ENCODE assay signal across 9 cellular contexts in the genomic region with DNA sequence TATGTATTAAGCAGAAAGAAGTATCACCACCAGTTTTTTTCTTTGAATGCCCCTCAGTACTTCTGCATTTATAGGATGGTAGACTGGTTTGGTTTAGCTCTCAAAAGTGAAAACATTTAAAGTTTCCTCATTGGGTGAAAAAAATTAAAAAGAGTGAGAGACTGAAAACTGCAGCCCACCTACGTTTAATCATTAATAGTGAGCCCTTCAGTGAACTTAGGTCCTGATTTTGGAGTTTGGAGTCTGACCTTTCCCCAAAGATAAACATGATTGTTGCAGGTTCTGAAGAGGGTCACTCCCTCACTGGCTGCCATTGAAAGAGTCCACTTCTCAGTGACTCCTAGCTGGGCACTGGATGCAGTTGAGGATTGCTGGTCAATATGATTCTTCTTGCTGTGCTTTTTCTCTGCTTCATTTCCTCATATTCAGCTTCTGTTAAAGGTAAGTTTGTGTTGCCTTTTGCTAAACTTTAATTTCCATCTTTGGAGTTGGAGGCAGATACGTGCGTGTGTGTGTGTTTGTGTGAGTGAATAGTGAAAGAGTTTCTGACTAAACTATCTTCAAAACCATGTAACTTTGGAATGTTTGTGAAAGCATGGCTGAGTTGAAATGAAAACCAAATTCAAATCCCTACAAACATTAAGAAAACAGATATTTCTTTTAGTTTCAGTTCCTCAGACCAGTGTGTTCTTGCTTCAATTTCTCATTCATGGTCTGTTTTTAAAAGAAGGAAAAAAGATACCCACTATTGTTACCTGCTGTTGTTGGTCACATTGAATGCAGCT. TPM values are rescaled to one million over a fixed set of nuclear protein-coding genes. Genes with fewer than 3 reads are reported as not detected.
DNase-seq lines count a peak whose midpoint lies in the region; ATAC-seq and TF ChIP-seq lines count a peak whose summit lies in the region.
"Had no signal": no experiment of that assay in that cellular context is flagged by ENCODE, and none has a peak within 500 bp of the region (broad histone marks: within the 10 kb centered on the region; RNA-seq: fewer than 3 reads in every experiment).

A gene (plus strand): TSS at position 295 of the 785 bp plus-strand sequence. CDS start 86 bp downstream, at position 381.

- H3K4me3 ChIP-seq in gastrocnemius medialis: no peak within 1 kb of the TSS

- no peaks in the 10 kb centered on the region for H3K36me3 ChIP-seq in gastrocnemius medialis

- peak; percentile 87 for ATAC-seq in GM19324 (IDR thresholded peaks at IDR 0.05; ENCODE audit: low FRiP score, unreplicated experiment)
- ATAC-seq in HG02938 (IDR thresholded peaks at IDR 0.05; ENCODE audit: unreplicated experiment): peak; percentile 76
- no peak for ATAC-seq in gastrocnemius medialis

- H3K27me3 ChIP-seq in gastrocnemius medialis: no peaks in the 10 kb centered on the region

- peaks cover 9 to 20% of the 10 kb centered on the region in 2 donors for H3K4me1 ChIP-seq in gastrocnemius medialis

- TF ChIP-seq POLR2A in gastrocnemius medialis (IDR thresholded peaks at IDR 0.05): no peak

- no peaks in the 10 kb centered on the region for H3K9me3 ChIP-seq in gastrocnemius medialis

- DNase-seq in OCI-M1 (lab: John Stamatoyannopoulos, UW) (peak; percentile 52), gastrocnemius medialis (no peak), anterior cingulate cortex (lab: John Stamatoyannopoulos, UW) (no peak), NCI-H1048 (lab: John Stamatoyannopoulos, UW) (no peak), H4 (ENCODE audit: low spot score) (no peak)
- no peak for DNase-seq in stimulated activated CD8-positive, alpha-beta memory T cell treated with anti-CD3 and anti-CD28 coated beads, Interleukin-4, amount 100 ng/mL, for 48 hours
- DNase-seq: activated CD4-positive, alpha-beta memory T cell treated with anti-CD3 and anti-CD28 coated beads for 36 hours had no signal

- no peak for TF ChIP-seq CTCF in gastrocnemius medialis (IDR thresholded peaks at IDR 0.05 in 4 of 5, conservative IDR thresholded peaks at IDR 0.05 in 1 of 5)

- peak within 1 kb of the TSS in 3 of 4 donors; percentile 30 to 56 (median 45) for H3K27ac ChIP-seq in gastrocnemius medialis

- in situ Hi-C loops in gastrocnemius medialis (cut with MboI; ENCODE audit: low sequenced_read_pairs in 4 of 4): loop anchor here in 2 of 4 donors (25.0 kb wide), 2 partner anchors 363 to 388 kb away; a partner anchor contains a TSS

- intact Hi-C loops in gastrocnemius medialis (cut with DNase I; ENCODE audit: low total_unique reads): no loop called here

RNA-seq across cellular contexts. Expression of the gene that starts here (rescaled TPM):
- under 1 TPM in 3 of 4 donors, not detected in 1; 0.33 to 0.63 (median 0.59) TPM for total RNA-seq in gastrocnemius medialis
- total RNA-seq in H4 (2014; rRNA removed; shearing (Covaris generic)): 0.23 and 0.31 TPM in 2 replicates
- total RNA-seq: activated CD4-positive, alpha-beta memory T cell treated with anti-CD3 and anti-CD28 coated beads for 36 hours had no signal

Comparison
In these comparisons a context has a peak if more than half of its experiments do, and no peak if none do; other contexts are left out.
1. ATAC-seq: peak in GM19324 (single experiment) and HG02938 (single experiment); none in gastrocnemius medialis (0 of 2).